In the genomic region with DNA sequence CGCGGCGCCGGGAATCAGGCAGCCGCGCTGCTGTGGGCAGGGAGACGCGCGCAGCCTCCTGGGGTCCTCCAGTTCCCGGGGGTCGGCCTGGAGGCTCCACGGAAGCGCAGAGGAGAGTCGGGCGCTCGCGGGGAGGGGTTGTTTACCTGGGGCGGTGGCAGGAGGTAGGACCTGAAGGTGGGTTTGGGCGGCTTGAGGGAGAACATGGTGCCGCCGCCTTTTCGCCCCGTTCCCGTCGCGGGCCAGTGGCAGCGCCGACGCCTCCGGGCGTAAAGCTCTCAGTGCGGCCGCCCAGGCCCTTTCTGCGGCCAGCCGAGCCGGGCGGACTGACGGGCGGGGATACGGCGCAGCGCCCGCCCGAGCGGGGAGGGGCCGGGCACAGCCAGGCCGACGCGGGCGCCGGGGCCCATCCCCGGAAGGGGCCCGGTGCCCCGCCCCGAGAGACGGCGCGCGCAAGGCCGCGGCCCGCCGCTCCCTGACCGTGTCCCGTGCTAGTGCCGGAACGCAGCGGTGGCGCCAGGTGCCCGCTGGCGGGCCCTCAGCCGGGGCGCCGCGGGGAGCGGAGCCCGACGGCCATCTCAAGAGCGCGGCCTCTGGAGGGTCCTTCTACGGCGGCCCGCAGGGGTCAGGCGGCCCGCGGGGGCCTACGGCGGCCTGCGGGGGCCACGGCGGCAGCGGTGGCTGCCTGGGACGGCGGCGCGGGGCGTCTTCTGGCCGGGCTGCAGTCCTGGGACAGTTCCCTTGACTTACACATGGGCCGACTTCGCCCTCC, we compare ENCODE assay signal across 8 cellular contexts. TPM values are rescaled to one million over a fixed set of nuclear protein-coding genes. Genes with fewer than 3 reads are reported as not detected.
DNase-seq lines count a peak whose midpoint lies in the region; ATAC-seq, FAIRE-seq and TF ChIP-seq lines count a peak whose summit lies in the region.

A gene with protein sequence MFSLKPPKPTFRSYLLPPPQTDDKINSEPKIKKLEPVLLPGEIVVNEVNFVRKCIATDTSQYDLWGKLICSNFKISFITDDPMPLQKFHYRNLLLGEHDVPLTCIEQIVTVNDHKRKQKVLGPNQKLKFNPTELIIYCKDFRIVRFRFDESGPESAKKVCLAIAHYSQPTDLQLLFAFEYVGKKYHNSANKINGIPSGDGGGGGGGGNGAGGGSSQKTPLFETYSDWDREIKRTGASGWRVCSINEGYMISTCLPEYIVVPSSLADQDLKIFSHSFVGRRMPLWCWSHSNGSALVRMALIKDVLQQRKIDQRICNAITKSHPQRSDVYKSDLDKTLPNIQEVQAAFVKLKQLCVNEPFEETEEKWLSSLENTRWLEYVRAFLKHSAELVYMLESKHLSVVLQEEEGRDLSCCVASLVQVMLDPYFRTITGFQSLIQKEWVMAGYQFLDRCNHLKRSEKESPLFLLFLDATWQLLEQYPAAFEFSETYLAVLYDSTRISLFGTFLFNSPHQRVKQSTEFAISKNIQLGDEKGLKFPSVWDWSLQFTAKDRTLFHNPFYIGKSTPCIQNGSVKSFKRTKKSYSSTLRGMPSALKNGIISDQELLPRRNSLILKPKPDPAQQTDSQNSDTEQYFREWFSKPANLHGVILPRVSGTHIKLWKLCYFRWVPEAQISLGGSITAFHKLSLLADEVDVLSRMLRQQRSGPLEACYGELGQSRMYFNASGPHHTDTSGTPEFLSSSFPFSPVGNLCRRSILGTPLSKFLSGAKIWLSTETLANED (minus strand): TSS at position 328 of the 772 bp plus-strand sequence. CDS start 122 bp downstream, at position 206.

- H3K27ac Mint-ChIP-seq in CD4-positive, alpha-beta memory T cell: peak within 1 kb of the TSS; percentile 89 to 95 (median 94)
- peak within 1 kb of the TSS; percentile 80 to 94 for H3K27ac Mint-ChIP-seq in natural killer cell treated with Interleukin-12 subunit alpha and Interleukin-12 subunit beta and Interleukin-15 and Interleukin-18, amount 100 ng/mL, for 72 hours

- no peak for FAIRE-seq in RCC 7860 (lab: Jason Lieb, UNC)

- peak; percentile 82 for ATAC-seq in GM19372 (IDR thresholded peaks at IDR 0.05; ENCODE audit: low read depth, unreplicated experiment)
- peak; percentile 86 for ATAC-seq in HG03520 (IDR thresholded peaks at IDR 0.05; ENCODE audit: unreplicated experiment)
- ATAC-seq in natural killer cell treated with Interleukin-12 subunit alpha and Interleukin-12 subunit beta and Interleukin-15 and Interleukin-18, amount 100 ng/mL, for 72 hours: peak; percentile 99

- H3K4me1 ChIP-seq in CD4-positive, alpha-beta memory T cell (ENCODE audit: insufficient read depth, low read length): peaks cover 30% of the 10 kb centered on the region

- H3K36me3 Mint-ChIP-seq in CD4-positive, alpha-beta memory T cell: peaks cover 4 to 17% of the 10 kb centered on the region in 2 donors
- no peaks in the 10 kb centered on the region for H3K36me3 Mint-ChIP-seq in natural killer cell treated with Interleukin-12 subunit alpha and Interleukin-12 subunit beta and Interleukin-15 and Interleukin-18, amount 100 ng/mL, for 72 hours

- H3K4me3 ChIP-seq in CD4-positive, alpha-beta memory T cell (ENCODE audit: low read length in 2 of 2): peak within 1 kb of the TSS; percentile 64 to 76
- H3K4me3 ChIP-seq in fibroblast of mammary gland (ENCODE audit: control insufficient read depth, low read depth, low read length): peak within 1 kb of the TSS; percentile 90

- intact Hi-C loops in CD4-positive, alpha-beta memory T cell (cut with micrococcal nuclease): loop anchor here (1.0 to 10.0 kb wide), 7 partner anchors 87 to 881 kb away; a partner anchor contains a TSS

- H3K9me3 ChIP-seq in CD4-positive, alpha-beta memory T cell (ENCODE audit: control insufficient read depth in 1 of 2, low read length in 2 of 2): no peaks in the 10 kb centered on the region

- H3K4me3 Mint-ChIP-seq in CD4-positive, alpha-beta memory T cell: peak within 1 kb of the TSS; percentile 94 to 98 (median 96)
- H3K4me3 Mint-ChIP-seq in natural killer cell treated with Interleukin-12 subunit alpha and Interleukin-12 subunit beta and Interleukin-15 and Interleukin-18, amount 100 ng/mL, for 72 hours: peak within 1 kb of the TSS; percentile 96

- DNase-seq in CD4-positive, alpha-beta memory T cell: peak; percentile 70 to 84 (median 82)
- DNase-seq in RCC 7860 (ENCODE audit: low spot score) (peak; percentile 46), fibroblast of mammary gland (ENCODE audit: low read depth) (peak; percentile 65)
- peak; percentile 42 to 64 for DNase-seq in activated T-helper 1 cell treated with anti-CD3 and anti-CD28 coated beads, Interleukin-2, amount 50 U/mL, for 16 hours (ENCODE audit: low read depth in 1 of 2, low spot score in 1 of 2)
- peak; percentile 86 for DNase-seq in natural killer cell treated with Interleukin-12 subunit alpha and Interleukin-12 subunit beta and Interleukin-15 and Interleukin-18, amount 100 ng/mL, for 72 hours (ENCODE audit: low spot score)
- DNase-seq in stimulated activated naive CD4-positive, alpha-beta T cell treated with Interleukin-2 at 50 U/mL for 16 hours (lab: John Stamatoyannopoulos, UW): peak; percentile 56

- no peak for TF ChIP-seq CTCF in fibroblast of mammary gland (conservative IDR thresholded peaks at IDR 0.05; ENCODE audit: control insufficient read depth, insufficient read depth, low read depth, low read length)

- CTCF ChIA-PET in CD4-positive, alpha-beta memory T cell (lab: Charles Lee; ENCODE audit: partially characterized antibody): interaction anchor here (2.6 kb wide), 1 partner anchor 498 kb away, joined by 10 read pairs; no protein-coding TSS in a partner anchor

- peaks cover 5% of the 10 kb centered on the region for H3K36me3 ChIP-seq in CD4-positive, alpha-beta memory T cell (ENCODE audit: insufficient read depth, low read length)

- peaks cover 19 to 32% (median 27%) of the 10 kb centered on the region in 4 donors for H3K4me1 Mint-ChIP-seq in CD4-positive, alpha-beta memory T cell
- peaks cover 22 to 27% of the 10 kb centered on the region in 2 donors for H3K4me1 Mint-ChIP-seq in natural killer cell treated with Interleukin-12 subunit alpha and Interleukin-12 subunit beta and Interleukin-15 and Interleukin-18, amount 100 ng/mL, for 72 hours (ENCODE audit: low read depth in 2 of 2)

- H3K27ac ChIP-seq in CD4-positive, alpha-beta memory T cell (ENCODE audit: low read depth, low read length): peak within 1 kb of the TSS; percentile 76

- no peaks in the 10 kb centered on the region for H3K27me3 Mint-ChIP-seq in CD4-positive, alpha-beta memory T cell
- no peaks in the 10 kb centered on the region for H3K27me3 Mint-ChIP-seq in natural killer cell treated with Interleukin-12 subunit alpha and Interleukin-12 subunit beta and Interleukin-15 and Interleukin-18, amount 100 ng/mL, for 72 hours

- H3K27me3 ChIP-seq in CD4-positive, alpha-beta memory T cell (ENCODE audit: insufficient read depth, low read length): no peaks in the 10 kb centered on the region

- POLR2A ChIA-PET in CD4-positive, alpha-beta memory T cell (lab: Charles Lee; ENCODE audit: partially characterized antibody): interaction anchor here (0.7 to 1.9 kb wide), 6 partner anchors 9 to 368 kb away, joined by 3 to 7 read pairs (median 4); a partner anchor contains a TSS

- peaks cover 0 to 5% (median 0%) of the 10 kb centered on the region in 8 donors for H3K9me3 Mint-ChIP-seq in CD4-positive, alpha-beta memory T cell
- H3K9me3 Mint-ChIP-seq in natural killer cell treated with Interleukin-12 subunit alpha and Interleukin-12 subunit beta and Interleukin-15 and Interleukin-18, amount 100 ng/mL, for 72 hours: no peaks in the 10 kb centered on the region

RNA-seq across cellular contexts. Expression of the gene that starts here (rescaled TPM):
- total RNA-seq in CD4-positive, alpha-beta memory T cell: 10 to 100 TPM; 29.6 to 31.8 TPM
- polyA plus RNA-seq in CD4-positive, alpha-beta memory T cell: 1 to 10 TPM; 2.7 to 8.4 TPM
- 10 to 100 TPM; 19.1 to 21.5 TPM for total RNA-seq in natural killer cell treated with Interleukin-12 subunit alpha and Interleukin-12 subunit beta and Interleukin-15 and Interleukin-18, amount 100 ng/mL, for 72 hours

Comparison
In these comparisons a context has a peak if more than half of its experiments do, and no peak if none do; other contexts are left out.
1. Peak in every context shown above with its lines: DNase-seq, ATAC-seq, H3K4me3 ChIP-seq and H3K27ac ChIP-seq.